In genomic region chr2:227539465-227539956, GRCh38 we compare ENCODE assay signal across 34 cellular contexts. TPM values are rescaled to one million over a fixed set of nuclear protein-coding genes. Genes with fewer than 3 reads are reported as not detected.
"Had no signal": no experiment of that assay in that cellular context is flagged by ENCODE, and none has a peak within 500 bp of the region (broad histone marks: within the 10 kb centered on the region; RNA-seq: fewer than 3 reads in every experiment).

No MANE protein-coding gene starts in this region.

- H3K9me3 ChIP-seq: testis, thyroid gland, tibial artery, upper lobe of left lung, upper lobe of right lung, uterus, vagina had no signal

- H3K4me1 ChIP-seq: stomach, suprapubic skin, testis, thyroid gland, tibial artery, tibial nerve, transverse colon, upper lobe of left lung, upper lobe of right lung, uterus, vagina had no signal

- H3K27ac Mint-ChIP-seq: stimulated activated effector memory CD8-positive, alpha-beta T cell treated with anti-CD3 and anti-CD28 coated beads, Interleukin-12 subunit alpha, Interleukin-12 subunit beta, amount 100 ng/mL, for 72 hours; stimulated activated memory B cell treated with anti-CD40 and anti-IgM and Interleukin-4, amounts not matched to agents 10 μg/mL and 1 μg/mL and 100 μg/mL, for 72 hours; stimulated activated naive B cell treated with anti-CD40 and anti-IgM and Interleukin-4, amounts not matched to agents 10 μg/mL and 1 μg/mL and 100 μg/mL, for 72 hours; stimulated activated naive CD8-positive, alpha-beta T cell treated with anti-CD3 and anti-CD28 coated beads, Interleukin-15, amount 100 ng/mL, for 72 hours; stimulated activated naive CD8-positive, alpha-beta T cell treated with anti-CD3 and anti-CD28 coated beads, Interleukin-15, Interleukin-2, amounts not matched to agents 100 ng/mL and 50 ng/mL, for 24 hours; type B pancreatic cell had no signal

- FAIRE-seq: urothelium cell line had no signal

- H3K4me3 Mint-ChIP-seq: stimulated activated effector memory CD8-positive, alpha-beta T cell treated with anti-CD3 and anti-CD28 coated beads, Interleukin-12 subunit alpha, Interleukin-12 subunit beta, amount 100 ng/mL, for 72 hours; stimulated activated memory B cell treated with anti-CD40 and anti-IgM and Interleukin-4, amounts not matched to agents 10 μg/mL and 1 μg/mL and 100 μg/mL, for 72 hours; stimulated activated naive B cell treated with anti-CD40 and anti-IgM and Interleukin-4, amounts not matched to agents 10 μg/mL and 1 μg/mL and 100 μg/mL, for 72 hours; stimulated activated naive CD8-positive, alpha-beta T cell treated with anti-CD3 and anti-CD28 coated beads, Interleukin-15, amount 100 ng/mL, for 72 hours; stimulated activated naive CD8-positive, alpha-beta T cell treated with anti-CD3 and anti-CD28 coated beads, Interleukin-15, Interleukin-2, amounts not matched to agents 100 ng/mL and 50 ng/mL, for 24 hours; type B pancreatic cell had no signal

- H3K27me3 ChIP-seq: stomach, suprapubic skin, testis, thyroid gland, tibial artery, tibial nerve, transverse colon, upper lobe of left lung, upper lobe of right lung, uterus, vagina had no signal

- H3K4me3 ChIP-seq: stomach, suprapubic skin, testis, thoracic aorta, thyroid gland, tibial artery, tibial nerve, transverse colon, upper lobe of left lung, upper lobe of right lung, uterus, vagina had no signal

- H3K27ac ChIP-seq: stomach, suprapubic skin, testis, thoracic aorta, thyroid gland, tibial artery, tibial nerve, transverse colon, upper lobe of left lung, upper lobe of right lung, uterus, vagina had no signal

- ATAC-seq: stimulated activated effector memory CD8-positive, alpha-beta T cell treated with anti-CD3 and anti-CD28 coated beads, Interleukin-12 subunit alpha, Interleukin-12 subunit beta, amount 100 ng/mL, for 72 hours; stimulated activated memory B cell treated with anti-CD40 and anti-IgM and Interleukin-4, amounts not matched to agents 10 μg/mL and 1 μg/mL and 100 μg/mL, for 72 hours; stimulated activated naive B cell treated with anti-CD40 and anti-IgM and Interleukin-4, amounts not matched to agents 10 μg/mL and 1 μg/mL and 100 μg/mL, for 72 hours; stimulated activated naive CD8-positive, alpha-beta T cell treated with anti-CD3 and anti-CD28 coated beads, Interleukin-15, amount 100 ng/mL, for 72 hours; stimulated activated naive CD8-positive, alpha-beta T cell treated with anti-CD3 and anti-CD28 coated beads, Interleukin-15, Interleukin-2, amounts not matched to agents 100 U/mL and 50 U/mL, for 24 hours; upper lobe of right lung had no signal

- DNase-seq: stimulated activated CD4-positive, alpha-beta T cell treated with anti-CD3 and anti-CD28 coated beads, Interleukin-2, amount 100 ng/mL, for 48 hours; stimulated activated CD4-positive, alpha-beta T cell treated with anti-CD3 and anti-CD28 coated beads, Interleukin-4, amount 100 ng/mL, for 1 hour; stimulated activated CD4-positive, alpha-beta T cell treated with anti-CD3 and anti-CD28 coated beads, Interleukin-4, amount 100 ng/mL, for 24 hours; stimulated activated CD4-positive, alpha-beta T cell treated with anti-CD3 and anti-CD28 coated beads, Interleukin-4, amount 100 ng/mL, for 4 hours; stimulated activated CD8-positive, alpha-beta memory T cell treated with anti-CD3 and anti-CD28 coated beads, Interleukin-4, amount 100 ng/mL, for 48 hours; stimulated activated naive B cell treated with anti-CD40 and anti-IgM and Interleukin-4, amounts not matched to agents 10 μg/mL and 1 μg/mL and 100 μg/mL, for 72 hours; stimulated activated naive CD4-positive, alpha-beta T cell; stimulated activated naive CD4-positive, alpha-beta T cell treated with Interleukin-2 at 50 U/mL for 16 hours; stimulated activated naive CD8-positive, alpha-beta T cell treated with anti-CD3 and anti-CD28 coated beads, Interleukin-15, amount 100 ng/mL, for 72 hours; stimulated activated naive CD8-positive, alpha-beta T cell treated with anti-CD3 and anti-CD28 coated beads, Interleukin-15, Interleukin-2, amounts not matched to agents 100 U/mL and 50 U/mL, for 24 hours; stomach; substantia nigra; testis; thyroid gland; tibial artery; transverse colon; trophoblast cell; upper lobe of left lung; upper lobe of right lung; uterus had no signal

- H3K27me3 Mint-ChIP-seq: stimulated activated memory B cell treated with anti-CD40 and anti-IgM and Interleukin-4, amounts not matched to agents 10 μg/mL and 1 μg/mL and 100 μg/mL, for 72 hours; stimulated activated naive B cell treated with anti-CD40 and anti-IgM and Interleukin-4, amounts not matched to agents 10 μg/mL and 1 μg/mL and 100 μg/mL, for 72 hours; stimulated activated naive CD8-positive, alpha-beta T cell treated with anti-CD3 and anti-CD28 coated beads, Interleukin-15, amount 100 ng/mL, for 72 hours; stimulated activated naive CD8-positive, alpha-beta T cell treated with anti-CD3 and anti-CD28 coated beads, Interleukin-15, Interleukin-2, amounts not matched to agents 100 ng/mL and 50 ng/mL, for 24 hours; type B pancreatic cell had no signal

- H3K9me3 Mint-ChIP-seq: stimulated activated effector memory CD8-positive, alpha-beta T cell treated with anti-CD3 and anti-CD28 coated beads, Interleukin-12 subunit alpha, Interleukin-12 subunit beta, amount 100 ng/mL, for 72 hours had no signal

- H3K36me3 ChIP-seq: uterus had no signal

RNA-seq across cellular contexts. Expression of gene SCYGR2, which starts 59.2 kb away (rescaled TPM):
- total RNA-seq: stomach, subcutaneous adipose tissue, temporal lobe, testis, thoracic aorta, thyroid gland, tibial nerve, transverse colon, upper lobe of left lung, upper lobe of right lung, ureter, urinary bladder, uterus, vagina had no signal
- polyA plus RNA-seq: stomach, thymus, urinary bladder had no signal
